In genomic region chr19:12778020-12778904, GRCh38 we compare ENCODE assay signal across 1 cellular context.
TF ChIP-seq lines count a peak whose summit lies in the region.

No MANE protein-coding gene starts in this region.

TF ChIP-seq in H1, 55 proteins besides CTCF, POLR2A, EP300 and RAD21:
- peak; percentile 25 to 27; a peak in 2 of 4 replicates for TF ChIP-seq SIN3A (conservative IDR thresholded peaks at IDR 0.05 in 1 of 2, IDR thresholded peaks at IDR 0.05 in 1 of 2; ENCODE audit: low read depth in 1 of 2, low read length in 2 of 2)
- peak; percentile 40; the same call in 1 of the 2 replicates for TF ChIP-seq BACH1 (IDR thresholded peaks at IDR 0.05; ENCODE audit: low read length)
- TF ChIP-seq RBBP5 (IDR thresholded peaks at IDR 0.05; ENCODE audit: borderline replicate concordance, low read depth, low read length): no peak
- no peak for TF ChIP-seq BCL11A (IDR thresholded peaks at IDR 0.05; ENCODE audit: low read depth in 2 of 2, low read length in 2 of 2)
- TF ChIP-seq SP1 (IDR thresholded peaks at IDR 0.05; ENCODE audit: low read depth, low read length): no peak
- TF ChIP-seq PHF8 (conservative IDR thresholded peaks at IDR 0.05; ENCODE audit: low read depth, low read length): 0 out of 2 replicates have a peak, but pooled peaks have one; percentile 26
- TF ChIP-seq SAP30 (IDR thresholded peaks at IDR 0.05; ENCODE audit: insufficient read depth, insufficient replicate concordance, low read length): peak; percentile 86
- TF ChIP-seq TAF7 (optimal IDR thresholded peaks at IDR 0.05; ENCODE audit: borderline replicate concordance, low read depth, low read length): no peak
- TF ChIP-seq SP4 (IDR thresholded peaks at IDR 0.05; ENCODE audit: low read length): no peak
